ENCODE assay signal across 1 cellular context in the genomic region with DNA sequence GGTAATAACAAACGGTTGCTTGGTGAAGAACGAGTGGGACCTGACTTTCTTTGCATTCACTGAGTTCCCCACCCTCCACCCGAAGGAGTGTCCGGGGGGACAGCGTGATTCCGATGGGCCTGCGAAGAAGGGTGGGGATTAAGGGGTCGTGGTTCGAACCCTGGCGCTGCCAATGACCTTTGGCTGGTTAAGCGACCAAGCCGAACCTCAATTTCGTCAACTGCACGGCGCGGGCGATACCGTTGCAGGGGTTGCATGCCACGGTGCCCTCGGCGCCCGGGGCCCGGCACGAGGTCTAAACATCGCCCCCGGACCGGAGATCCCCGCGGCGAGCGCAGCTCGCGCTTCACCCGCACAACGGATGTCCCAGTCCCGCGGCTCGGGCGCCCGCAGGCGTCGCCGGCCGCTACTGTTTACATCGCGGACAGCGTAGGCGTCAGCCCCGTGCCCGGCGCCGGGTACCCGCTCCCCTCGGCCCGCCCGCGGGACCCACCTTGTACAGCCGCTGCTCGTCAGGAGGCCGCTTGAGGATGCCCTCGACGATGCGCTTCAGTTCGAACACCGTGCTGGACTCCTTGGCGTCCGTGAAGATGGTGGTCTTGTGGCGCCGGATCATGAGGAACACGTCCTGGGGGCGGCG.
TF ChIP-seq lines count a peak whose summit lies in the region.

No MANE protein-coding gene starts in this region.

TF ChIP-seq in K562, 482 proteins besides CTCF, POLR2A, EP300 and RAD21 (continued from another document and continues in another):
- TF ChIP-seq, protein P1, sequence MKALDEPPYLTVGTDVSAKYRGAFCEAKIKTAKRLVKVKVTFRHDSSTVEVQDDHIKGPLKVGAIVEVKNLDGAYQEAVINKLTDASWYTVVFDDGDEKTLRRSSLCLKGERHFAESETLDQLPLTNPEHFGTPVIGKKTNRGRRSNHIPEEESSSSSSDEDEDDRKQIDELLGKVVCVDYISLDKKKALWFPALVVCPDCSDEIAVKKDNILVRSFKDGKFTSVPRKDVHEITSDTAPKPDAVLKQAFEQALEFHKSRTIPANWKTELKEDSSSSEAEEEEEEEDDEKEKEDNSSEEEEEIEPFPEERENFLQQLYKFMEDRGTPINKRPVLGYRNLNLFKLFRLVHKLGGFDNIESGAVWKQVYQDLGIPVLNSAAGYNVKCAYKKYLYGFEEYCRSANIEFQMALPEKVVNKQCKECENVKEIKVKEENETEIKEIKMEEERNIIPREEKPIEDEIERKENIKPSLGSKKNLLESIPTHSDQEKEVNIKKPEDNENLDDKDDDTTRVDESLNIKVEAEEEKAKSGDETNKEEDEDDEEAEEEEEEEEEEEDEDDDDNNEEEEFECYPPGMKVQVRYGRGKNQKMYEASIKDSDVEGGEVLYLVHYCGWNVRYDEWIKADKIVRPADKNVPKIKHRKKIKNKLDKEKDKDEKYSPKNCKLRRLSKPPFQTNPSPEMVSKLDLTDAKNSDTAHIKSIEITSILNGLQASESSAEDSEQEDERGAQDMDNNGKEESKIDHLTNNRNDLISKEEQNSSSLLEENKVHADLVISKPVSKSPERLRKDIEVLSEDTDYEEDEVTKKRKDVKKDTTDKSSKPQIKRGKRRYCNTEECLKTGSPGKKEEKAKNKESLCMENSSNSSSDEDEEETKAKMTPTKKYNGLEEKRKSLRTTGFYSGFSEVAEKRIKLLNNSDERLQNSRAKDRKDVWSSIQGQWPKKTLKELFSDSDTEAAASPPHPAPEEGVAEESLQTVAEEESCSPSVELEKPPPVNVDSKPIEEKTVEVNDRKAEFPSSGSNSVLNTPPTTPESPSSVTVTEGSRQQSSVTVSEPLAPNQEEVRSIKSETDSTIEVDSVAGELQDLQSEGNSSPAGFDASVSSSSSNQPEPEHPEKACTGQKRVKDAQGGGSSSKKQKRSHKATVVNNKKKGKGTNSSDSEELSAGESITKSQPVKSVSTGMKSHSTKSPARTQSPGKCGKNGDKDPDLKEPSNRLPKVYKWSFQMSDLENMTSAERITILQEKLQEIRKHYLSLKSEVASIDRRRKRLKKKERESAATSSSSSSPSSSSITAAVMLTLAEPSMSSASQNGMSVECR (CRISPR knock-in tag; IDR thresholded peaks at IDR 0.05) = peak; percentile 34; the same call in 1 of the 2 replicates
- TF ChIP-seq, protein P2, sequence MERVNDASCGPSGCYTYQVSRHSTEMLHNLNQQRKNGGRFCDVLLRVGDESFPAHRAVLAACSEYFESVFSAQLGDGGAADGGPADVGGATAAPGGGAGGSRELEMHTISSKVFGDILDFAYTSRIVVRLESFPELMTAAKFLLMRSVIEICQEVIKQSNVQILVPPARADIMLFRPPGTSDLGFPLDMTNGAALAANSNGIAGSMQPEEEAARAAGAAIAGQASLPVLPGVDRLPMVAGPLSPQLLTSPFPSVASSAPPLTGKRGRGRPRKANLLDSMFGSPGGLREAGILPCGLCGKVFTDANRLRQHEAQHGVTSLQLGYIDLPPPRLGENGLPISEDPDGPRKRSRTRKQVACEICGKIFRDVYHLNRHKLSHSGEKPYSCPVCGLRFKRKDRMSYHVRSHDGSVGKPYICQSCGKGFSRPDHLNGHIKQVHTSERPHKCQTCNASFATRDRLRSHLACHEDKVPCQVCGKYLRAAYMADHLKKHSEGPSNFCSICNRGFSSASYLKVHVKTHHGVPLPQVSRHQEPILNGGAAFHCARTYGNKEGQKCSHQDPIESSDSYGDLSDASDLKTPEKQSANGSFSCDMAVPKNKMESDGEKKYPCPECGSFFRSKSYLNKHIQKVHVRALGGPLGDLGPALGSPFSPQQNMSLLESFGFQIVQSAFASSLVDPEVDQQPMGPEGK (CRISPR knock-in tag; IDR thresholded peaks at IDR 0.05; ENCODE audit: borderline replicate concordance) = no peak
- TF ChIP-seq, protein P3, sequence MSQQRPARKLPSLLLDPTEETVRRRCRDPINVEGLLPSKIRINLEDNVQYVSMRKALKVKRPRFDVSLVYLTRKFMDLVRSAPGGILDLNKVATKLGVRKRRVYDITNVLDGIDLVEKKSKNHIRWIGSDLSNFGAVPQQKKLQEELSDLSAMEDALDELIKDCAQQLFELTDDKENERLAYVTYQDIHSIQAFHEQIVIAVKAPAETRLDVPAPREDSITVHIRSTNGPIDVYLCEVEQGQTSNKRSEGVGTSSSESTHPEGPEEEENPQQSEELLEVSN (IDR thresholded peaks at IDR 0.05; ENCODE audit: borderline replicate concordance in 1 of 2, extremely low read depth in 1 of 2, insufficient read depth in 1 of 2, insufficient read length in 1 of 2, low read depth in 1 of 2, low read length in 1 of 2, poor library complexity in 1 of 2, severe bottlenecking in 1 of 2) = peak; percentile 31 to 75
- TF ChIP-seq, protein P4, sequence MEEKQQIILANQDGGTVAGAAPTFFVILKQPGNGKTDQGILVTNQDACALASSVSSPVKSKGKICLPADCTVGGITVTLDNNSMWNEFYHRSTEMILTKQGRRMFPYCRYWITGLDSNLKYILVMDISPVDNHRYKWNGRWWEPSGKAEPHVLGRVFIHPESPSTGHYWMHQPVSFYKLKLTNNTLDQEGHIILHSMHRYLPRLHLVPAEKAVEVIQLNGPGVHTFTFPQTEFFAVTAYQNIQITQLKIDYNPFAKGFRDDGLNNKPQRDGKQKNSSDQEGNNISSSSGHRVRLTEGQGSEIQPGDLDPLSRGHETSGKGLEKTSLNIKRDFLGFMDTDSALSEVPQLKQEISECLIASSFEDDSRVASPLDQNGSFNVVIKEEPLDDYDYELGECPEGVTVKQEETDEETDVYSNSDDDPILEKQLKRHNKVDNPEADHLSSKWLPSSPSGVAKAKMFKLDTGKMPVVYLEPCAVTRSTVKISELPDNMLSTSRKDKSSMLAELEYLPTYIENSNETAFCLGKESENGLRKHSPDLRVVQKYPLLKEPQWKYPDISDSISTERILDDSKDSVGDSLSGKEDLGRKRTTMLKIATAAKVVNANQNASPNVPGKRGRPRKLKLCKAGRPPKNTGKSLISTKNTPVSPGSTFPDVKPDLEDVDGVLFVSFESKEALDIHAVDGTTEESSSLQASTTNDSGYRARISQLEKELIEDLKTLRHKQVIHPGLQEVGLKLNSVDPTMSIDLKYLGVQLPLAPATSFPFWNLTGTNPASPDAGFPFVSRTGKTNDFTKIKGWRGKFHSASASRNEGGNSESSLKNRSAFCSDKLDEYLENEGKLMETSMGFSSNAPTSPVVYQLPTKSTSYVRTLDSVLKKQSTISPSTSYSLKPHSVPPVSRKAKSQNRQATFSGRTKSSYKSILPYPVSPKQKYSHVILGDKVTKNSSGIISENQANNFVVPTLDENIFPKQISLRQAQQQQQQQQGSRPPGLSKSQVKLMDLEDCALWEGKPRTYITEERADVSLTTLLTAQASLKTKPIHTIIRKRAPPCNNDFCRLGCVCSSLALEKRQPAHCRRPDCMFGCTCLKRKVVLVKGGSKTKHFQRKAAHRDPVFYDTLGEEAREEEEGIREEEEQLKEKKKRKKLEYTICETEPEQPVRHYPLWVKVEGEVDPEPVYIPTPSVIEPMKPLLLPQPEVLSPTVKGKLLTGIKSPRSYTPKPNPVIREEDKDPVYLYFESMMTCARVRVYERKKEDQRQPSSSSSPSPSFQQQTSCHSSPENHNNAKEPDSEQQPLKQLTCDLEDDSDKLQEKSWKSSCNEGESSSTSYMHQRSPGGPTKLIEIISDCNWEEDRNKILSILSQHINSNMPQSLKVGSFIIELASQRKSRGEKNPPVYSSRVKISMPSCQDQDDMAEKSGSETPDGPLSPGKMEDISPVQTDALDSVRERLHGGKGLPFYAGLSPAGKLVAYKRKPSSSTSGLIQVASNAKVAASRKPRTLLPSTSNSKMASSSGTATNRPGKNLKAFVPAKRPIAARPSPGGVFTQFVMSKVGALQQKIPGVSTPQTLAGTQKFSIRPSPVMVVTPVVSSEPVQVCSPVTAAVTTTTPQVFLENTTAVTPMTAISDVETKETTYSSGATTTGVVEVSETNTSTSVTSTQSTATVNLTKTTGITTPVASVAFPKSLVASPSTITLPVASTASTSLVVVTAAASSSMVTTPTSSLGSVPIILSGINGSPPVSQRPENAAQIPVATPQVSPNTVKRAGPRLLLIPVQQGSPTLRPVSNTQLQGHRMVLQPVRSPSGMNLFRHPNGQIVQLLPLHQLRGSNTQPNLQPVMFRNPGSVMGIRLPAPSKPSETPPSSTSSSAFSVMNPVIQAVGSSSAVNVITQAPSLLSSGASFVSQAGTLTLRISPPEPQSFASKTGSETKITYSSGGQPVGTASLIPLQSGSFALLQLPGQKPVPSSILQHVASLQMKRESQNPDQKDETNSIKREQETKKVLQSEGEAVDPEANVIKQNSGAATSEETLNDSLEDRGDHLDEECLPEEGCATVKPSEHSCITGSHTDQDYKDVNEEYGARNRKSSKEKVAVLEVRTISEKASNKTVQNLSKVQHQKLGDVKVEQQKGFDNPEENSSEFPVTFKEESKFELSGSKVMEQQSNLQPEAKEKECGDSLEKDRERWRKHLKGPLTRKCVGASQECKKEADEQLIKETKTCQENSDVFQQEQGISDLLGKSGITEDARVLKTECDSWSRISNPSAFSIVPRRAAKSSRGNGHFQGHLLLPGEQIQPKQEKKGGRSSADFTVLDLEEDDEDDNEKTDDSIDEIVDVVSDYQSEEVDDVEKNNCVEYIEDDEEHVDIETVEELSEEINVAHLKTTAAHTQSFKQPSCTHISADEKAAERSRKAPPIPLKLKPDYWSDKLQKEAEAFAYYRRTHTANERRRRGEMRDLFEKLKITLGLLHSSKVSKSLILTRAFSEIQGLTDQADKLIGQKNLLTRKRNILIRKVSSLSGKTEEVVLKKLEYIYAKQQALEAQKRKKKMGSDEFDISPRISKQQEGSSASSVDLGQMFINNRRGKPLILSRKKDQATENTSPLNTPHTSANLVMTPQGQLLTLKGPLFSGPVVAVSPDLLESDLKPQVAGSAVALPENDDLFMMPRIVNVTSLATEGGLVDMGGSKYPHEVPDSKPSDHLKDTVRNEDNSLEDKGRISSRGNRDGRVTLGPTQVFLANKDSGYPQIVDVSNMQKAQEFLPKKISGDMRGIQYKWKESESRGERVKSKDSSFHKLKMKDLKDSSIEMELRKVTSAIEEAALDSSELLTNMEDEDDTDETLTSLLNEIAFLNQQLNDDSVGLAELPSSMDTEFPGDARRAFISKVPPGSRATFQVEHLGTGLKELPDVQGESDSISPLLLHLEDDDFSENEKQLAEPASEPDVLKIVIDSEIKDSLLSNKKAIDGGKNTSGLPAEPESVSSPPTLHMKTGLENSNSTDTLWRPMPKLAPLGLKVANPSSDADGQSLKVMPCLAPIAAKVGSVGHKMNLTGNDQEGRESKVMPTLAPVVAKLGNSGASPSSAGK (IDR thresholded peaks at IDR 0.05) = peak; percentile 51; the same call in 1 of the 2 replicates
- no peak for TF ChIP-seq FOXM1 (IDR thresholded peaks at IDR 0.05; ENCODE audit: low read depth)
- no peak; the same call in 1 of the 2 replicates for TF ChIP-seq FOXM1 (CRISPR knock-in tag; IDR thresholded peaks at IDR 0.05; ENCODE audit: low read depth)
- TF ChIP-seq, protein P5, sequence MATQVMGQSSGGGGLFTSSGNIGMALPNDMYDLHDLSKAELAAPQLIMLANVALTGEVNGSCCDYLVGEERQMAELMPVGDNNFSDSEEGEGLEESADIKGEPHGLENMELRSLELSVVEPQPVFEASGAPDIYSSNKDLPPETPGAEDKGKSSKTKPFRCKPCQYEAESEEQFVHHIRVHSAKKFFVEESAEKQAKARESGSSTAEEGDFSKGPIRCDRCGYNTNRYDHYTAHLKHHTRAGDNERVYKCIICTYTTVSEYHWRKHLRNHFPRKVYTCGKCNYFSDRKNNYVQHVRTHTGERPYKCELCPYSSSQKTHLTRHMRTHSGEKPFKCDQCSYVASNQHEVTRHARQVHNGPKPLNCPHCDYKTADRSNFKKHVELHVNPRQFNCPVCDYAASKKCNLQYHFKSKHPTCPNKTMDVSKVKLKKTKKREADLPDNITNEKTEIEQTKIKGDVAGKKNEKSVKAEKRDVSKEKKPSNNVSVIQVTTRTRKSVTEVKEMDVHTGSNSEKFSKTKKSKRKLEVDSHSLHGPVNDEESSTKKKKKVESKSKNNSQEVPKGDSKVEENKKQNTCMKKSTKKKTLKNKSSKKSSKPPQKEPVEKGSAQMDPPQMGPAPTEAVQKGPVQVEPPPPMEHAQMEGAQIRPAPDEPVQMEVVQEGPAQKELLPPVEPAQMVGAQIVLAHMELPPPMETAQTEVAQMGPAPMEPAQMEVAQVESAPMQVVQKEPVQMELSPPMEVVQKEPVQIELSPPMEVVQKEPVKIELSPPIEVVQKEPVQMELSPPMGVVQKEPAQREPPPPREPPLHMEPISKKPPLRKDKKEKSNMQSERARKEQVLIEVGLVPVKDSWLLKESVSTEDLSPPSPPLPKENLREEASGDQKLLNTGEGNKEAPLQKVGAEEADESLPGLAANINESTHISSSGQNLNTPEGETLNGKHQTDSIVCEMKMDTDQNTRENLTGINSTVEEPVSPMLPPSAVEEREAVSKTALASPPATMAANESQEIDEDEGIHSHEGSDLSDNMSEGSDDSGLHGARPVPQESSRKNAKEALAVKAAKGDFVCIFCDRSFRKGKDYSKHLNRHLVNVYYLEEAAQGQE (CRISPR knock-in tag; IDR thresholded peaks at IDR 0.05; ENCODE audit: low read depth) = 0 out of 2 replicates have a peak, but pooled peaks have one; percentile 71
- TF ChIP-seq, protein P6, sequence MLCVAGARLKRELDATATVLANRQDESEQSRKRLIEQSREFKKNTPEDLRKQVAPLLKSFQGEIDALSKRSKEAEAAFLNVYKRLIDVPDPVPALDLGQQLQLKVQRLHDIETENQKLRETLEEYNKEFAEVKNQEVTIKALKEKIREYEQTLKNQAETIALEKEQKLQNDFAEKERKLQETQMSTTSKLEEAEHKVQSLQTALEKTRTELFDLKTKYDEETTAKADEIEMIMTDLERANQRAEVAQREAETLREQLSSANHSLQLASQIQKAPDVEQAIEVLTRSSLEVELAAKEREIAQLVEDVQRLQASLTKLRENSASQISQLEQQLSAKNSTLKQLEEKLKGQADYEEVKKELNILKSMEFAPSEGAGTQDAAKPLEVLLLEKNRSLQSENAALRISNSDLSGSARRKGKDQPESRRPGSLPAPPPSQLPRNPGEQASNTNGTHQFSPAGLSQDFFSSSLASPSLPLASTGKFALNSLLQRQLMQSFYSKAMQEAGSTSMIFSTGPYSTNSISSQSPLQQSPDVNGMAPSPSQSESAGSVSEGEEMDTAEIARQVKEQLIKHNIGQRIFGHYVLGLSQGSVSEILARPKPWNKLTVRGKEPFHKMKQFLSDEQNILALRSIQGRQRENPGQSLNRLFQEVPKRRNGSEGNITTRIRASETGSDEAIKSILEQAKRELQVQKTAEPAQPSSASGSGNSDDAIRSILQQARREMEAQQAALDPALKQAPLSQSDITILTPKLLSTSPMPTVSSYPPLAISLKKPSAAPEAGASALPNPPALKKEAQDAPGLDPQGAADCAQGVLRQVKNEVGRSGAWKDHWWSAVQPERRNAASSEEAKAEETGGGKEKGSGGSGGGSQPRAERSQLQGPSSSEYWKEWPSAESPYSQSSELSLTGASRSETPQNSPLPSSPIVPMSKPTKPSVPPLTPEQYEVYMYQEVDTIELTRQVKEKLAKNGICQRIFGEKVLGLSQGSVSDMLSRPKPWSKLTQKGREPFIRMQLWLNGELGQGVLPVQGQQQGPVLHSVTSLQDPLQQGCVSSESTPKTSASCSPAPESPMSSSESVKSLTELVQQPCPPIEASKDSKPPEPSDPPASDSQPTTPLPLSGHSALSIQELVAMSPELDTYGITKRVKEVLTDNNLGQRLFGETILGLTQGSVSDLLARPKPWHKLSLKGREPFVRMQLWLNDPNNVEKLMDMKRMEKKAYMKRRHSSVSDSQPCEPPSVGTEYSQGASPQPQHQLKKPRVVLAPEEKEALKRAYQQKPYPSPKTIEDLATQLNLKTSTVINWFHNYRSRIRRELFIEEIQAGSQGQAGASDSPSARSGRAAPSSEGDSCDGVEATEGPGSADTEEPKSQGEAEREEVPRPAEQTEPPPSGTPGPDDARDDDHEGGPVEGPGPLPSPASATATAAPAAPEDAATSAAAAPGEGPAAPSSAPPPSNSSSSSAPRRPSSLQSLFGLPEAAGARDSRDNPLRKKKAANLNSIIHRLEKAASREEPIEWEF (CRISPR knock-in tag; IDR thresholded peaks at IDR 0.05) = no peak
